Comparison of ENCODE assay signal across 2 cellular contexts in the genomic region with DNA sequence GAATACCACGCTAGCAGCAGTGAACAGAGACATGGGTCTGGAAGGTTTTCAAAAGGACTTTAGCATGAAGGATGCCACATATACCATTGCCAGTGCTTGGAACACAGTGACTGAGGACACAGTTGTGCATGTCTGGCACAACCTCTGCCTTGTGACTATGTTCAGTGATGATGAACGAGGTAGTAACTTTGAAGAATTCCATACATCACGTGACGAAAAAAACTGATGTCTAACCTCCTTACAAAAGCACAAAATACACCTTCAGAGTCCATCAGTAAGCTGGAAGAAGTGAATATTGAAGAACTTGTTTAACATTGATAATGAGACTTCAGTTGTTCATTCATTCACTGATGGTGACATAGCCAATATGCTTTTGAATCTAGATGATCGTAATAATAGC.
TF ChIP-seq lines count a peak whose summit lies in the region.

No MANE protein-coding gene starts in this region.

TF ChIP-seq in HepG2, 621 proteins besides CTCF, POLR2A, EP300 and RAD21 (continued from another document):
- TF ChIP-seq FOSL1 (CRISPR knock-in tag; IDR thresholded peaks at IDR 0.05; ENCODE audit: borderline replicate concordance) (no peak), ZC3H4 (CRISPR knock-in tag; IDR thresholded peaks at IDR 0.05; ENCODE audit: borderline replicate concordance) (no peak), SMAD9 (CRISPR knock-in tag; IDR thresholded peaks at IDR 0.05) (no peak)
- TF ChIP-seq, protein P1, sequence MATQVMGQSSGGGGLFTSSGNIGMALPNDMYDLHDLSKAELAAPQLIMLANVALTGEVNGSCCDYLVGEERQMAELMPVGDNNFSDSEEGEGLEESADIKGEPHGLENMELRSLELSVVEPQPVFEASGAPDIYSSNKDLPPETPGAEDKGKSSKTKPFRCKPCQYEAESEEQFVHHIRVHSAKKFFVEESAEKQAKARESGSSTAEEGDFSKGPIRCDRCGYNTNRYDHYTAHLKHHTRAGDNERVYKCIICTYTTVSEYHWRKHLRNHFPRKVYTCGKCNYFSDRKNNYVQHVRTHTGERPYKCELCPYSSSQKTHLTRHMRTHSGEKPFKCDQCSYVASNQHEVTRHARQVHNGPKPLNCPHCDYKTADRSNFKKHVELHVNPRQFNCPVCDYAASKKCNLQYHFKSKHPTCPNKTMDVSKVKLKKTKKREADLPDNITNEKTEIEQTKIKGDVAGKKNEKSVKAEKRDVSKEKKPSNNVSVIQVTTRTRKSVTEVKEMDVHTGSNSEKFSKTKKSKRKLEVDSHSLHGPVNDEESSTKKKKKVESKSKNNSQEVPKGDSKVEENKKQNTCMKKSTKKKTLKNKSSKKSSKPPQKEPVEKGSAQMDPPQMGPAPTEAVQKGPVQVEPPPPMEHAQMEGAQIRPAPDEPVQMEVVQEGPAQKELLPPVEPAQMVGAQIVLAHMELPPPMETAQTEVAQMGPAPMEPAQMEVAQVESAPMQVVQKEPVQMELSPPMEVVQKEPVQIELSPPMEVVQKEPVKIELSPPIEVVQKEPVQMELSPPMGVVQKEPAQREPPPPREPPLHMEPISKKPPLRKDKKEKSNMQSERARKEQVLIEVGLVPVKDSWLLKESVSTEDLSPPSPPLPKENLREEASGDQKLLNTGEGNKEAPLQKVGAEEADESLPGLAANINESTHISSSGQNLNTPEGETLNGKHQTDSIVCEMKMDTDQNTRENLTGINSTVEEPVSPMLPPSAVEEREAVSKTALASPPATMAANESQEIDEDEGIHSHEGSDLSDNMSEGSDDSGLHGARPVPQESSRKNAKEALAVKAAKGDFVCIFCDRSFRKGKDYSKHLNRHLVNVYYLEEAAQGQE (IDR thresholded peaks at IDR 0.05; ENCODE audit: borderline replicate concordance in 1 of 2, low read depth in 1 of 2, low read length in 2 of 2): no peak

TF ChIP-seq in H1, 55 proteins besides CTCF, POLR2A, EP300 and RAD21 (continued from another document):
- TF ChIP-seq BCL11A (IDR thresholded peaks at IDR 0.05; ENCODE audit: low read depth in 2 of 2, low read length in 2 of 2) (no peak), JUN (IDR thresholded peaks at IDR 0.05; ENCODE audit: low read depth, low read length) (no peak), RFX5 (IDR thresholded peaks at IDR 0.05; ENCODE audit: borderline replicate concordance, low read depth, low read length) (no peak), KDM5A (IDR thresholded peaks at IDR 0.05; ENCODE audit: low read length) (no peak), SIX5 (IDR thresholded peaks at IDR 0.05; ENCODE audit: low read depth, low read length) (no peak), SIN3A (conservative IDR thresholded peaks at IDR 0.05 in 1 of 2, IDR thresholded peaks at IDR 0.05 in 1 of 2; ENCODE audit: low read depth in 1 of 2, low read length in 2 of 2) (no peak), SUZ12 (IDR thresholded peaks at IDR 0.05; ENCODE audit: low read length) (no peak), SP2 (IDR thresholded peaks at IDR 0.05; ENCODE audit: low read length) (no peak), PHF8 (conservative IDR thresholded peaks at IDR 0.05; ENCODE audit: low read depth, low read length) (no peak)
